ENCODE assay signal across 12 cellular contexts in genomic region chr18:62289047-62289446, GRCh38. TPM values are rescaled to one million over a fixed set of nuclear protein-coding genes. Genes with fewer than 3 reads are reported as not detected.
A peak's percentile ranks its signal among the peaks of the same experiment; 100 is the strongest.
DNase-seq lines count a peak whose midpoint lies in the region; ATAC-seq and TF ChIP-seq lines count a peak whose summit lies in the region.
"Had no signal": no experiment of that assay in that cellular context is flagged by ENCODE, and none has a peak within 500 bp of the region (broad histone marks: within the 10 kb centered on the region; RNA-seq: fewer than 3 reads in every experiment).

No MANE protein-coding gene starts in this region.

- no peak overlapping the region for H3K27ac ChIP-seq in mammary epithelial cell (ENCODE audit: insufficient read depth, low read depth, low read length)
- peak overlapping the region; percentile 77; the same call in 1 of the 2 replicates for H3K27ac ChIP-seq in Karpas-422 (ENCODE audit: low read length)
- H3K27ac ChIP-seq: pancreas, vagina had no signal

- H3K27me3 ChIP-seq in mammary epithelial cell (ENCODE audit: insufficient read depth, low read length), result no peaks in the 10 kb centered on the region
- no peaks in the 10 kb centered on the region for H3K27me3 ChIP-seq in Karpas-422 (ENCODE audit: low read length)
- no peaks in the 10 kb centered on the region for H3K27me3 ChIP-seq in MG63
- H3K27me3 ChIP-seq: pancreas, vagina had no signal

- H3K27me3 Mint-ChIP-seq in MCF 10A (ENCODE audit: insufficient read depth, unreplicated experiment), result no peaks in the 10 kb centered on the region
- no peaks in the 10 kb centered on the region for H3K27me3 Mint-ChIP-seq in activated CD4-positive, alpha-beta memory T cell treated with anti-CD3 and anti-CD28 coated beads for 36 hours
- no peaks in the 10 kb centered on the region for H3K27me3 Mint-ChIP-seq in progenitor cell of endocrine pancreas

- ATAC-seq in HG02623 (IDR thresholded peaks at IDR 0.05; ENCODE audit: unreplicated experiment), result peak; percentile 51
- ATAC-seq: pancreas had no signal

- H3K4me2 ChIP-seq in mammary epithelial cell (ENCODE audit: insufficient read depth, low read depth, low read length), result no peak overlapping the region
- peak overlapping the region; percentile 48 for H3K4me2 ChIP-seq in Karpas-422 (ENCODE audit: low read depth, low read length, poor library complexity, severe bottlenecking)

- WGBS in mammary epithelial cell (ENCODE audit: low coverage, missing lambda C conversion rate), result 100% methylated on average over 2 of the region's 2 CpGs

- peaks cover 6% of the 10 kb centered on the region for H3K36me3 ChIP-seq in mammary epithelial cell (ENCODE audit: insufficient read depth, low read length)
- peaks cover 48% of the 10 kb centered on the region for H3K36me3 ChIP-seq in Karpas-422 (ENCODE audit: insufficient read depth, low read length)
- H3K36me3 ChIP-seq in MG63, result peaks cover 5% of the 10 kb centered on the region

- TF ChIP-seq CTCF in mammary epithelial cell (conservative IDR thresholded peaks at IDR 0.05 in 1 of 2, IDR thresholded peaks at IDR 0.05 in 1 of 2; ENCODE audit: extremely low read depth in 1 of 2, insufficient read depth in 1 of 2, low read depth in 1 of 2, low read length in 2 of 2) (no peak), MCF 10A (IDR thresholded peaks at IDR 0.05; ENCODE audit: unreplicated experiment) (no peak), progenitor cell of endocrine pancreas (IDR thresholded peaks at IDR 0.05; ENCODE audit: unreplicated experiment) (no peak)

- in situ Hi-C loops in mammary epithelial cell (cut with MboI; ENCODE audit: low sequenced_read_pairs in 2 of 2), result no loop called here

- H4K20me1 ChIP-seq in mammary epithelial cell (ENCODE audit: insufficient read depth, low read length) (no peaks in the 10 kb centered on the region), Karpas-422 (ENCODE audit: insufficient read depth, low read depth, low read length) (no peaks in the 10 kb centered on the region)

- H3K4me1 Mint-ChIP-seq in MCF 10A (ENCODE audit: insufficient read depth, unreplicated experiment) (no peaks in the 10 kb centered on the region), progenitor cell of endocrine pancreas (ENCODE audit: low read depth) (peaks cover 11% of the 10 kb centered on the region)
- peaks cover 14% of the 10 kb centered on the region for H3K4me1 Mint-ChIP-seq in activated CD4-positive, alpha-beta memory T cell treated with anti-CD3 and anti-CD28 coated beads for 36 hours (ENCODE audit: low read depth)

- H3K4me3 Mint-ChIP-seq in MCF 10A (ENCODE audit: unreplicated experiment), result no peak overlapping the region
- H3K4me3 Mint-ChIP-seq in activated CD4-positive, alpha-beta memory T cell treated with anti-CD3 and anti-CD28 coated beads for 36 hours, result no peak overlapping the region
- no peak overlapping the region for H3K4me3 Mint-ChIP-seq in progenitor cell of endocrine pancreas (ENCODE audit: low read depth)

- no peaks in the 10 kb centered on the region for H3K4me1 ChIP-seq in mammary epithelial cell (ENCODE audit: insufficient read depth, low read length)
- peaks cover 24% of the 10 kb centered on the region for H3K4me1 ChIP-seq in Karpas-422 (ENCODE audit: low read length)
- H3K4me1 ChIP-seq: vagina had no signal

- POLR2A ChIA-PET in MCF 10A (lab: Yijun Ruan, JAX) (interaction anchor here (0.9 kb wide), 1 partner anchor 21 kb away, joined by 3 read pairs; no protein-coding TSS in a partner anchor), HEK293T (lab: Yijun Ruan, JAX) (no interaction called here)
- POLR2A ChIA-PET in activated CD4-positive, alpha-beta memory T cell treated with anti-CD3 and anti-CD28 coated beads for 36 hours (lab: Charles Lee), result no interaction called here

- BruUV-seq in mammary epithelial cell (replicated peaks; lab: Mats Ljungman, UMichigan) (no TSS peak), MCF 10A (replicated peaks; lab: Mats Ljungman, UMichigan) (no TSS peak)

- intact Hi-C loops in mammary epithelial cell (cut with micrococcal nuclease), result no loop called here
- intact Hi-C loops in MCF 10A (cut with micrococcal nuclease), result no loop called here
- intact Hi-C loops in activated CD4-positive, alpha-beta memory T cell treated with anti-CD3 and anti-CD28 coated beads for 36 hours (cut with micrococcal nuclease), result no loop called here

- H3K9ac ChIP-seq in mammary epithelial cell (ENCODE audit: insufficient read depth, low read length) (no peak overlapping the region), Karpas-422 (ENCODE audit: low read length) (no peak overlapping the region)

- DNase-seq in mammary epithelial cell (peak; percentile 4), MCF 10A (ENCODE audit: unreplicated experiment) (no peak), Karpas-422 (no peak), HEK293T (ENCODE audit: extremely low spot score) (no peak), MG63 (no peak), progenitor cell of endocrine pancreas (ENCODE audit: low spot score, unreplicated experiment) (no peak)
- DNase-seq in activated CD4-positive, alpha-beta memory T cell treated with anti-CD3 and anti-CD28 coated beads for 36 hours, result no peak
- DNase-seq: activated CD4-positive, alpha-beta T cell treated with anti-CD3 and anti-CD28 coated beads for 48 hours; pancreas; SHP77 treated with DMSO at 0.1 percent for 48 hours had no signal

- H3K9me3 ChIP-seq in mammary epithelial cell (replicated peaks; ENCODE audit: insufficient read depth, low read length) (no peaks in the 10 kb centered on the region), Karpas-422 (ENCODE audit: low read length) (no peaks in the 10 kb centered on the region), MG63 (peaks cover 1% of the 10 kb centered on the region; the same call in 1 of the 2 replicates)
- H3K9me3 ChIP-seq: pancreas, vagina had no signal

- H2AFZ ChIP-seq in mammary epithelial cell (ENCODE audit: low read depth, low read length) (no peak overlapping the region), Karpas-422 (ENCODE audit: low read length) (no peak overlapping the region)

- CTCF ChIA-PET in mammary epithelial cell (lab: Charles Lee; ENCODE audit: low non-redundant PET), result no interaction called here
- CTCF ChIA-PET in MCF 10A (lab: Yijun Ruan, JAX), result no interaction called here
- CTCF ChIA-PET in activated CD4-positive, alpha-beta memory T cell treated with anti-CD3 and anti-CD28 coated beads for 36 hours (lab: Charles Lee), result interaction anchor here (1.2 kb wide), 1 partner anchor 137 kb away, joined by 6 read pairs; no protein-coding TSS in a partner anchor
- CTCF ChIA-PET in HEK293T (lab: Yijun Ruan, JAX), result no interaction called here

- H3K27ac Mint-ChIP-seq in MCF 10A (ENCODE audit: low read depth, unreplicated experiment) (no peak overlapping the region), progenitor cell of endocrine pancreas (no peak overlapping the region)
- H3K27ac Mint-ChIP-seq in activated CD4-positive, alpha-beta memory T cell treated with anti-CD3 and anti-CD28 coated beads for 36 hours, result no peak overlapping the region

- no peaks in the 10 kb centered on the region for H3K9me3 Mint-ChIP-seq in MCF 10A (ENCODE audit: unreplicated experiment)
- no peaks in the 10 kb centered on the region for H3K9me3 Mint-ChIP-seq in activated CD4-positive, alpha-beta memory T cell treated with anti-CD3 and anti-CD28 coated beads for 36 hours
- no peaks in the 10 kb centered on the region for H3K9me3 Mint-ChIP-seq in progenitor cell of endocrine pancreas (ENCODE audit: low read depth)

- H3K36me3 Mint-ChIP-seq in MCF 10A (ENCODE audit: insufficient read depth, unreplicated experiment) (peaks cover 17% of the 10 kb centered on the region), progenitor cell of endocrine pancreas (ENCODE audit: insufficient read depth) (peaks cover 13% of the 10 kb centered on the region)
- H3K36me3 Mint-ChIP-seq in activated CD4-positive, alpha-beta memory T cell treated with anti-CD3 and anti-CD28 coated beads for 36 hours, result peaks cover 16% of the 10 kb centered on the region

- H3K79me2 ChIP-seq in mammary epithelial cell (ENCODE audit: insufficient read depth, low read length) (no peaks in the 10 kb centered on the region), Karpas-422 (ENCODE audit: low read length) (peaks cover 32% of the 10 kb centered on the region)

- H3K9me2 ChIP-seq in Karpas-422 (replicated peaks; ENCODE audit: insufficient read depth, low read length), result no peaks in the 10 kb centered on the region

- H3K4me3 ChIP-seq in mammary epithelial cell (replicated peaks in 1 of 3; ENCODE audit: insufficient read depth in 1 of 3, low read depth in 2 of 3, low read length in 3 of 3) (no peak overlapping the region), Karpas-422 (ENCODE audit: low read length) (no peak overlapping the region), MG63 (no peak overlapping the region)
- H3K4me3 ChIP-seq: pancreas, vagina had no signal

- dilution Hi-C loops in mammary epithelial cell (cut with HindIII; ENCODE audit: low sequenced_read_pairs), result no loop called here

TF ChIP-seq in HEK293T, 16 proteins besides CTCF, POLR2A, EP300 and RAD21 (continues in another document):
- TF ChIP-seq HDGF (IDR thresholded peaks at IDR 0.05; ENCODE audit: borderline replicate concordance), result no peak
- TF ChIP-seq SP1 (IDR thresholded peaks at IDR 0.05), result no peak
- TF ChIP-seq ARNT (IDR thresholded peaks at IDR 0.05), result no peak
- TF ChIP-seq BHLHE40 (IDR thresholded peaks at IDR 0.05; ENCODE audit: borderline replicate concordance), result no peak
- TF ChIP-seq FOXA1 (IDR thresholded peaks at IDR 0.05), result no peak
- TF ChIP-seq SUZ12 (IDR thresholded peaks at IDR 0.05), result no peak
- TF ChIP-seq PKNOX1 (IDR thresholded peaks at IDR 0.05), result no peak
- TF ChIP-seq TARDBP (IDR thresholded peaks at IDR 0.05), result no peak
- no peak for TF ChIP-seq FOXK2 (IDR thresholded peaks at IDR 0.05)
- TF ChIP-seq L3MBTL2 (conservative IDR thresholded peaks at IDR 0.05), result no peak
- TF ChIP-seq NFRKB (IDR thresholded peaks at IDR 0.05), result no peak
- no peak for TF ChIP-seq CTBP1 (IDR thresholded peaks at IDR 0.05; ENCODE audit: borderline replicate concordance)

RNA-seq across cellular contexts. Expression of gene TNFRSF11A, which starts 36.1 kb away (rescaled TPM):
- total RNA-seq in mammary epithelial cell (1 to 10 TPM in 1 of 2 donors, under 1 TPM in 1; 0.50 to 6.1 TPM), MCF 10A (2022) (2.3 and 3.0 TPM in 2 replicates), progenitor cell of endocrine pancreas (0.43 and 0.64 TPM in 2 replicates)
- polyA plus RNA-seq in mammary epithelial cell, result 2.3 TPM
- 0.72 TPM for polyA minus RNA-seq in mammary epithelial cell
- 1.0 and 1.2 TPM in 2 replicates for total RNA-seq in Karpas-422 (2014; rRNA removed; shearing (Covaris generic); ENCODE audit: low replicate concordance)
- 1 to 10 TPM; 5.7 to 6.1 TPM for total RNA-seq in activated CD4-positive, alpha-beta memory T cell treated with anti-CD3 and anti-CD28 coated beads for 36 hours
- 1.8 and 7.0 TPM in 2 replicates for total RNA-seq in MG63 (2014; rRNA removed; shearing (Covaris generic); ENCODE audit: low replicate concordance)
